21 cellular contexts compared by ENCODE assay signal in genomic region chr10:102578782-102579181, GRCh38.
DNase-seq lines count a peak whose midpoint lies in the region; ATAC-seq and TF ChIP-seq lines count a peak whose summit lies in the region.
"Had no signal": no experiment of that assay in that cellular context is flagged by ENCODE, and none has a peak within 500 bp of the region (broad histone marks: within the 10 kb centered on the region; RNA-seq: fewer than 3 reads in every experiment).

No MANE protein-coding gene starts in this region.

- peaks cover 20% of the 10 kb centered on the region for H3K4me1 Mint-ChIP-seq in activated T-cell treated with anti-CD3 and anti-CD28 coated beads, Interleukin-2, amount 50 U/mL, for 72 hours (ENCODE audit: low read depth)
- peaks cover 50% of the 10 kb centered on the region for H3K4me1 Mint-ChIP-seq in endothelial cell (ENCODE audit: unreplicated experiment)
- H3K4me1 Mint-ChIP-seq in stimulated activated effector memory CD8-positive, alpha-beta T cell treated with anti-CD3 and anti-CD28 coated beads, Interleukin-12 subunit alpha, Interleukin-12 subunit beta, amount 100 ng/mL, for 72 hours, result peaks cover 21% of the 10 kb centered on the region

- H3K36me3 Mint-ChIP-seq in activated T-cell treated with anti-CD3 and anti-CD28 coated beads, Interleukin-2, amount 50 U/mL, for 72 hours (ENCODE audit: insufficient read depth in 2 of 2), result no peaks in the 10 kb centered on the region
- H3K36me3 Mint-ChIP-seq in endothelial cell (ENCODE audit: low read depth, unreplicated experiment), result peaks cover 3% of the 10 kb centered on the region
- no peaks in the 10 kb centered on the region for H3K36me3 Mint-ChIP-seq in stimulated activated effector memory CD8-positive, alpha-beta T cell treated with anti-CD3 and anti-CD28 coated beads, Interleukin-12 subunit alpha, Interleukin-12 subunit beta, amount 100 ng/mL, for 72 hours

- peaks cover 3% of the 10 kb centered on the region; the same call in 1 of the 2 replicates for H3K4me1 ChIP-seq in BE2C
- H3K4me1 ChIP-seq: colonic mucosa had no signal

- no peak overlapping the region for H3K4me3 ChIP-seq in BE2C (ENCODE audit: low read depth, low read length)
- H3K4me3 ChIP-seq: colonic mucosa, psoas muscle had no signal

- TF ChIP-seq CTCF in endothelial cell (IDR thresholded peaks at IDR 0.05; ENCODE audit: unreplicated experiment) (no peak), BE2C (IDR thresholded peaks at IDR 0.05; ENCODE audit: low read depth, low read length) (no peak)

- no peaks in the 10 kb centered on the region for H3K9me3 ChIP-seq in BE2C
- H3K9me3 ChIP-seq: colonic mucosa, psoas muscle had no signal

- DNase-seq in activated T-cell treated with anti-CD3 and anti-CD28 coated beads, Interleukin-2, amount 50 U/mL, for 72 hours, result no peak
- DNase-seq in activated T-cell treated with anti-CD3 and anti-CD28 coated beads, Interleukin-2, amount 50 U/mL, for 48 hours, result no peak
- DNase-seq in NCI-H2171 treated with DMSO at 0.1 percent for 48 hours (lab: John Stamatoyannopoulos, UW) (peak; percentile 80), endothelial cell (ENCODE audit: low spot score) (no peak), cortex of kidney (lab: John Stamatoyannopoulos, UW) (no peak), BE2C (no peak)
- no peak for DNase-seq in stimulated activated effector memory CD8-positive, alpha-beta T cell treated with anti-CD3 and anti-CD28 coated beads, Interleukin-12 subunit alpha, Interleukin-12 subunit beta, amount 100 ng/mL, for 72 hours (ENCODE audit: low spot score in 2 of 2)
- DNase-seq: activated CD4-positive, alpha-beta T cell treated with anti-CD3 and anti-CD28 coated beads, Interleukin-2, amount 10 ng/mL, durations not matched to agents 7 days and 5 days; activated CD8-positive, alpha-beta memory T cell treated with anti-CD3 and anti-CD28 coated beads, Interleukin-2, amount 50 U/mL, for 48 hours; activated naive CD4-positive, alpha-beta T cell; colonic mucosa; hippocampal formation; islet precursor cell; KG1; NCI-H1930; NCI-H510A treated with DMSO at 0.1 percent for 48 hours; psoas muscle; stimulated activated CD4-positive, alpha-beta T cell treated with anti-CD3 and anti-CD28 coated beads, Interleukin-4, amount 100 ng/mL, for 1 hour; T-helper 1 cell had no signal

- H3K27me3 ChIP-seq in BE2C, result no peaks in the 10 kb centered on the region
- H3K27me3 ChIP-seq: colonic mucosa had no signal

- no peaks in the 10 kb centered on the region for H3K36me3 ChIP-seq in BE2C
- H3K36me3 ChIP-seq: colonic mucosa had no signal

- H3K4me3 Mint-ChIP-seq in activated T-cell treated with anti-CD3 and anti-CD28 coated beads, Interleukin-2, amount 50 U/mL, for 72 hours, result no peak overlapping the region
- peak overlapping the region; percentile 65 for H3K4me3 Mint-ChIP-seq in endothelial cell (ENCODE audit: unreplicated experiment)
- H3K4me3 Mint-ChIP-seq in stimulated activated effector memory CD8-positive, alpha-beta T cell treated with anti-CD3 and anti-CD28 coated beads, Interleukin-12 subunit alpha, Interleukin-12 subunit beta, amount 100 ng/mL, for 72 hours, result no peak overlapping the region
- H3K4me3 Mint-ChIP-seq: activated CD4-positive, alpha-beta T cell treated with anti-CD3 and anti-CD28 coated beads, Interleukin-2, amount 10 ng/mL, durations not matched to agents 7 days and 5 days; neural crest cell had no signal

- peak overlapping the region; percentile 68 for H3K27ac Mint-ChIP-seq in activated T-cell treated with anti-CD3 and anti-CD28 coated beads, Interleukin-2, amount 50 U/mL, for 72 hours
- H3K27ac Mint-ChIP-seq in endothelial cell (ENCODE audit: unreplicated experiment), result peak overlapping the region; percentile 36
- H3K27ac Mint-ChIP-seq in stimulated activated effector memory CD8-positive, alpha-beta T cell treated with anti-CD3 and anti-CD28 coated beads, Interleukin-12 subunit alpha, Interleukin-12 subunit beta, amount 100 ng/mL, for 72 hours, result peak overlapping the region; percentile 48
- H3K27ac Mint-ChIP-seq: activated CD4-positive, alpha-beta T cell treated with anti-CD3 and anti-CD28 coated beads, Interleukin-2, amount 10 ng/mL, durations not matched to agents 7 days and 5 days had no signal

- H3K9me3 Mint-ChIP-seq in activated T-cell treated with anti-CD3 and anti-CD28 coated beads, Interleukin-2, amount 50 U/mL, for 72 hours, result no peaks in the 10 kb centered on the region
- H3K9me3 Mint-ChIP-seq in endothelial cell (ENCODE audit: unreplicated experiment), result no peaks in the 10 kb centered on the region
- H3K9me3 Mint-ChIP-seq in stimulated activated effector memory CD8-positive, alpha-beta T cell treated with anti-CD3 and anti-CD28 coated beads, Interleukin-12 subunit alpha, Interleukin-12 subunit beta, amount 100 ng/mL, for 72 hours, result no peaks in the 10 kb centered on the region
- H3K9me3 Mint-ChIP-seq: activated CD4-positive, alpha-beta T cell treated with anti-CD3 and anti-CD28 coated beads, Interleukin-2, amount 10 ng/mL, durations not matched to agents 7 days and 5 days; neural crest cell had no signal

- peak in 1 of 2 donors; percentile 11 for ATAC-seq in activated T-cell treated with anti-CD3 and anti-CD28 coated beads, Interleukin-2, amount 50 U/mL, for 72 hours (replicated peaks in 1 of 2)
- no peak for ATAC-seq in stimulated activated effector memory CD8-positive, alpha-beta T cell treated with anti-CD3 and anti-CD28 coated beads, Interleukin-12 subunit alpha, Interleukin-12 subunit beta, amount 100 ng/mL, for 72 hours
- no peak for ATAC-seq in HG03354 (IDR thresholded peaks at IDR 0.05; ENCODE audit: poor library complexity, severe bottlenecking, unreplicated experiment)

- no peaks in the 10 kb centered on the region for H3K27me3 Mint-ChIP-seq in activated T-cell treated with anti-CD3 and anti-CD28 coated beads, Interleukin-2, amount 50 U/mL, for 72 hours (ENCODE audit: low read depth)
- H3K27me3 Mint-ChIP-seq in endothelial cell (ENCODE audit: unreplicated experiment), result peaks cover 7% of the 10 kb centered on the region
- H3K27me3 Mint-ChIP-seq: activated CD4-positive, alpha-beta T cell treated with anti-CD3 and anti-CD28 coated beads, Interleukin-2, amount 10 ng/mL, durations not matched to agents 7 days and 5 days had no signal
